In the genomic region with DNA sequence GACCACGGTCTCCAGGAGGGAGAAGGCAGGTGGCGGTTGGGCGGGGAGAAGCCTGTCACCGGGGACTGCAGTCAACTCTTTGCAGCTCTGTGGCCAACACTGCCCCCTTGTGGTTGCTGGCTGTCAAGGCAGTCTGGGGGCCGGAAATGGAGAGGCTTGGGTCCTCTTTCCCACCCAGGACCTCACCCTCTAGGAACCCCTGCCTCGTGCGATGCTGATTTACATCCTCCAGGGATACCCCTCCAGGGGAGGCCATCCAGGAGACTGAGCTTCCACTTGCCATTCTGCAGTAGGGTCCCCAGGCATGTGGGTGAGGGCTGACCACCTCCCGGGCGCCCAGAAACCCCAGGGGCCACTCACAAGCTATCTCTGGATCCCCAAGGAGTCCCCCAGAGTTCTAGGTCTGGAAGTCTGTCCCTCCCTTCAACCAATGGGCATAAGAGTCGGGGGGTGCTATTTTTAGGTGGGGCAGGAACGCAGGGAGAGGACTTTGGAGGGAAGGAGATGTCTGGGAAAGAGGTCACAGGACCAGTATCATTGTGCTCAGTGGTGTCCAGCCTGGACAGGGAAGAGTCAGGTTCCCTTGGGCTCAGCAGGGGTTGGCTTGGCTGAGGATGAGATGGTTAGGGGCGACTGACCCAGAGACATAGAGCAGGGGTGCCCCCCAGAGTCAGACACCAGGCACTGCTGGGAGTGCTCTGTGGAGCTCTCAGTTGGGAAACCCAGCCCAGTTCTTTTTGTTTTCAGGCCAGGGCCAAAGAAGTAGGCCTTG, we compare ENCODE assay signal across 8 cellular contexts. TPM values are rescaled to one million over a fixed set of nuclear protein-coding genes. Genes with fewer than 3 reads are reported as not detected.
DNase-seq lines count a peak whose midpoint lies in the region; ATAC-seq and TF ChIP-seq lines count a peak whose summit lies in the region.

No MANE protein-coding gene starts in this region.

- no peaks in the 10 kb centered on the region for H3K9me3 Mint-ChIP-seq in CD4-positive, alpha-beta memory T cell
- no peaks in the 10 kb centered on the region for H3K9me3 Mint-ChIP-seq in activated T-cell treated with anti-CD3 and anti-CD28 coated beads, Interleukin-2, amount 50 U/mL, for 24 hours
- no peaks in the 10 kb centered on the region for H3K9me3 Mint-ChIP-seq in nephron
- no peaks in the 10 kb centered on the region for H3K9me3 Mint-ChIP-seq in stimulated activated memory B cell treated with anti-CD40 and anti-IgM and Interleukin-4, amounts not matched to agents 10 μg/mL and 1 μg/mL and 100 μg/mL, for 72 hours

- intact Hi-C loops in CD4-positive, alpha-beta memory T cell (cut with micrococcal nuclease) = loop anchor here (1.0 kb wide), 7 partner anchors 34 to 269 kb away; a partner anchor contains a TSS

- POLR2A ChIA-PET in CD4-positive, alpha-beta memory T cell (lab: Charles Lee; ENCODE audit: partially characterized antibody) = interaction anchor here (0.7 to 9.8 kb wide), 17 partner anchors 14 to 502 kb away, joined by 3 to 438 read pairs (median 5); a partner anchor contains a TSS

- peak overlapping the region; percentile 29 for H3K27ac ChIP-seq in CD4-positive, alpha-beta memory T cell (ENCODE audit: low read depth, low read length)

- H3K4me1 Mint-ChIP-seq in CD4-positive, alpha-beta memory T cell = peaks cover 15 to 37% (median 25%) of the 10 kb centered on the region in 4 donors
- peaks cover 22% of the 10 kb centered on the region for H3K4me1 Mint-ChIP-seq in activated T-cell treated with anti-CD3 and anti-CD28 coated beads, Interleukin-2, amount 50 U/mL, for 24 hours (ENCODE audit: low read depth)
- H3K4me1 Mint-ChIP-seq in nephron = peaks cover 82% of the 10 kb centered on the region
- H3K4me1 Mint-ChIP-seq in stimulated activated memory B cell treated with anti-CD40 and anti-IgM and Interleukin-4, amounts not matched to agents 10 μg/mL and 1 μg/mL and 100 μg/mL, for 72 hours = peaks cover 14% of the 10 kb centered on the region

- peak; percentile 76 to 93 (median 91) for TF ChIP-seq CTCF in nephron (IDR thresholded peaks at IDR 0.05; ENCODE audit: unreplicated experiment in 3 of 3)

- peak; percentile 60 for ATAC-seq in GM21367 (IDR thresholded peaks at IDR 0.05; ENCODE audit: unreplicated experiment)
- peak; percentile 92 for ATAC-seq in stimulated activated memory B cell treated with anti-CD40 and anti-IgM and Interleukin-4, amounts not matched to agents 10 μg/mL and 1 μg/mL and 100 μg/mL, for 72 hours

- H3K27me3 Mint-ChIP-seq in CD4-positive, alpha-beta memory T cell = peaks cover 0 to 2% of the 10 kb centered on the region in 2 donors
- no peaks in the 10 kb centered on the region for H3K27me3 Mint-ChIP-seq in activated T-cell treated with anti-CD3 and anti-CD28 coated beads, Interleukin-2, amount 50 U/mL, for 24 hours
- peaks cover 10% of the 10 kb centered on the region for H3K27me3 Mint-ChIP-seq in nephron (ENCODE audit: low read depth)
- no peaks in the 10 kb centered on the region for H3K27me3 Mint-ChIP-seq in stimulated activated memory B cell treated with anti-CD40 and anti-IgM and Interleukin-4, amounts not matched to agents 10 μg/mL and 1 μg/mL and 100 μg/mL, for 72 hours

- DNase-seq in CD4-positive, alpha-beta memory T cell = peak; percentile 84 to 90 (median 86)
- DNase-seq in Jurkat, Clone E6-1 (ENCODE audit: low read depth, low spot score) = peak; percentile 78
- peak; percentile 34 for DNase-seq in OCI-M2 (lab: John Stamatoyannopoulos, UW; ENCODE audit: unreplicated experiment)
- peak; percentile 95 for DNase-seq in activated T-cell treated with anti-CD3 and anti-CD28 coated beads, Interleukin-2, amount 50 U/mL, for 24 hours
- peak; percentile 62 for DNase-seq in fibroblast of gingiva (ENCODE audit: low read depth)

- CTCF ChIA-PET in CD4-positive, alpha-beta memory T cell (lab: Charles Lee; ENCODE audit: partially characterized antibody) = interaction anchor here (0.6 to 21.4 kb wide), 51 partner anchors 8 to 447 kb away, joined by 3 to 1669 read pairs (median 4); a partner anchor contains a TSS

- H3K36me3 Mint-ChIP-seq in CD4-positive, alpha-beta memory T cell = no peaks in the 10 kb centered on the region
- H3K36me3 Mint-ChIP-seq in activated T-cell treated with anti-CD3 and anti-CD28 coated beads, Interleukin-2, amount 50 U/mL, for 24 hours (ENCODE audit: low read depth) = no peaks in the 10 kb centered on the region
- H3K36me3 Mint-ChIP-seq in nephron (ENCODE audit: low read depth) = no peaks in the 10 kb centered on the region
- H3K36me3 Mint-ChIP-seq in stimulated activated memory B cell treated with anti-CD40 and anti-IgM and Interleukin-4, amounts not matched to agents 10 μg/mL and 1 μg/mL and 100 μg/mL, for 72 hours = no peaks in the 10 kb centered on the region

- H3K4me1 ChIP-seq in CD4-positive, alpha-beta memory T cell (ENCODE audit: insufficient read depth, low read length) = peaks cover 25% of the 10 kb centered on the region

- H3K27ac Mint-ChIP-seq in CD4-positive, alpha-beta memory T cell = peak overlapping the region; percentile 61 to 96 (median 89)
- H3K27ac Mint-ChIP-seq in activated T-cell treated with anti-CD3 and anti-CD28 coated beads, Interleukin-2, amount 50 U/mL, for 24 hours = peak overlapping the region; percentile 92
- H3K27ac Mint-ChIP-seq in nephron = peak overlapping the region; percentile 83 to 93 (median 92)
- H3K27ac Mint-ChIP-seq in stimulated activated memory B cell treated with anti-CD40 and anti-IgM and Interleukin-4, amounts not matched to agents 10 μg/mL and 1 μg/mL and 100 μg/mL, for 72 hours = peak overlapping the region; percentile 86

- no peaks in the 10 kb centered on the region for H3K9me3 ChIP-seq in CD4-positive, alpha-beta memory T cell (ENCODE audit: control insufficient read depth in 1 of 2, low read length in 2 of 2)

- peak overlapping the region; percentile 55 to 71 for H3K4me3 ChIP-seq in CD4-positive, alpha-beta memory T cell (ENCODE audit: low read length in 2 of 2)
- peak overlapping the region; percentile 27 for H3K4me3 ChIP-seq in Jurkat, Clone E6-1 (ENCODE audit: low read length)

- no peaks in the 10 kb centered on the region for H3K27me3 ChIP-seq in CD4-positive, alpha-beta memory T cell (ENCODE audit: insufficient read depth, low read length)

- H3K36me3 ChIP-seq in CD4-positive, alpha-beta memory T cell (ENCODE audit: insufficient read depth, low read length) = no peaks in the 10 kb centered on the region

- peak overlapping the region; percentile 77 to 91 (median 86) for H3K4me3 Mint-ChIP-seq in CD4-positive, alpha-beta memory T cell
- peak overlapping the region; percentile 65 for H3K4me3 Mint-ChIP-seq in activated T-cell treated with anti-CD3 and anti-CD28 coated beads, Interleukin-2, amount 50 U/mL, for 24 hours
- H3K4me3 Mint-ChIP-seq in nephron = peak overlapping the region; percentile 41 to 57 (median 54)
- peak overlapping the region; percentile 67 for H3K4me3 Mint-ChIP-seq in stimulated activated memory B cell treated with anti-CD40 and anti-IgM and Interleukin-4, amounts not matched to agents 10 μg/mL and 1 μg/mL and 100 μg/mL, for 72 hours

RNA-seq across cellular contexts. Expression of a gene that starts 7.1 kb away (rescaled TPM):
- under 1 TPM in 1 of 2 experiments, not detected in 1; 0.53 TPM for total RNA-seq in CD4-positive, alpha-beta memory T cell
- under 1 TPM; 0.35 to 0.84 TPM for polyA plus RNA-seq in CD4-positive, alpha-beta memory T cell
- not detected for polyA plus RNA-seq in Jurkat, Clone E6-1 (2012; ENCODE audit: insufficient read depth, insufficient read length)

RNA-seq across cellular contexts. Expression of a gene that starts 15.9 kb away (rescaled TPM):
- 1 to 10 TPM; 7.7 to 8.1 TPM for total RNA-seq in CD4-positive, alpha-beta memory T cell
- polyA plus RNA-seq in CD4-positive, alpha-beta memory T cell = 10 to 100 TPM in 1 of 2 donors, 1 to 10 TPM in 1; 9.8 to 11.6 TPM
- 6.2 TPM for polyA plus RNA-seq in Jurkat, Clone E6-1 (2012; ENCODE audit: insufficient read depth, insufficient read length)

RNA-seq across cellular contexts. Expression of a gene that starts 23.0 kb away (rescaled TPM):
- 10 to 100 TPM; 28.1 to 29.3 TPM for total RNA-seq in CD4-positive, alpha-beta memory T cell
- polyA plus RNA-seq in CD4-positive, alpha-beta memory T cell = 10 to 100 TPM in 1 of 2 donors, 1 to 10 TPM in 1; 6.4 to 19.8 TPM
- 1.8 TPM for polyA plus RNA-seq in Jurkat, Clone E6-1 (2012; ENCODE audit: insufficient read depth, insufficient read length)

RNA-seq across cellular contexts. Expression of a gene that starts 38.7 kb away (rescaled TPM):
- total RNA-seq in CD4-positive, alpha-beta memory T cell = 10 to 100 TPM; 40.7 to 41.6 TPM
- 10 to 100 TPM; 13.6 to 17.1 TPM for polyA plus RNA-seq in CD4-positive, alpha-beta memory T cell
- 4.7 TPM for polyA plus RNA-seq in Jurkat, Clone E6-1 (2012; ENCODE audit: insufficient read depth, insufficient read length)

RNA-seq across cellular contexts. Expression of a gene that starts 48.8 kb away (rescaled TPM):
- 1 to 10 TPM; 7.4 to 9.0 TPM for total RNA-seq in CD4-positive, alpha-beta memory T cell
- 1 to 10 TPM; 1.9 to 6.9 TPM for polyA plus RNA-seq in CD4-positive, alpha-beta memory T cell
- polyA plus RNA-seq in Jurkat, Clone E6-1 (2012; ENCODE audit: insufficient read depth, insufficient read length) = 18.1 TPM

Comparison
In these comparisons a context has a peak if more than half of its experiments do, and no peak if none do; other contexts are left out.
1. Peak in every context shown above with its lines: DNase-seq, ATAC-seq, H3K4me3 ChIP-seq and H3K27ac ChIP-seq.
2. DNase-seq: peak in every context shown above with its lines; median percentile 95 in activated T-cell treated with anti-CD3 and anti-CD28 coated beads, Interleukin-2, amount 50 U/mL, for 24 hours; 86 in CD4-positive, alpha-beta memory T cell; 78 in Jurkat, Clone E6-1; 62 in fibroblast of gingiva; 34 in OCI-M2.